8 cellular contexts compared by ENCODE assay signal in genomic region chr5:102865171-102865509, GRCh38.
DNase-seq lines count a peak whose midpoint lies in the region; ATAC-seq, FAIRE-seq and TF ChIP-seq lines count a peak whose summit lies in the region.

No MANE protein-coding gene starts in this region.

- no peak for DNase-seq in GM19239 (ENCODE audit: insufficient read length, low spot score)
- DNase-seq in fibroblast of villous mesenchyme (ENCODE audit: low read depth) = peak; percentile 31
- DNase-seq in renal cortical epithelial cell (ENCODE audit: low read depth) = peak; percentile 32
- no peak for DNase-seq in NCI-H2081 (lab: John Stamatoyannopoulos, UW)
- DNase-seq in Ammon's horn (ENCODE audit: low spot score) = no peak
- no peak for DNase-seq in GM03348 (ENCODE audit: low spot score)

- peak; percentile 79 for FAIRE-seq in GM19239 (lab: Jason Lieb, UNC)

- H3K4me3 ChIP-seq in fibroblast of villous mesenchyme (ENCODE audit: low read depth, low read length) = peak overlapping the region; percentile 71

- ATAC-seq in SK-N-SH treated with all-trans-retinoic acid at 6 μM for 48 hours (peak; percentile 57), HG03039 (IDR thresholded peaks at IDR 0.05; ENCODE audit: unreplicated experiment) (no peak)

- TF ChIP-seq CTCF in fibroblast of villous mesenchyme (IDR thresholded peaks at IDR 0.05; ENCODE audit: insufficient read depth, low read depth, low read length) = no peak

TF ChIP-seq in SK-N-SH treated with all-trans-retinoic acid at 6 μM for 48 hours, 23 proteins besides CTCF, POLR2A, EP300 and RAD21:
- no peak for TF ChIP-seq GLIS3 (CRISPR knock-in tag; IDR thresholded peaks at IDR 0.05)
- TF ChIP-seq PPARA (CRISPR knock-in tag; IDR thresholded peaks at IDR 0.05; ENCODE audit: borderline replicate concordance) = no peak
- TF ChIP-seq ZFP3 (CRISPR knock-in tag; IDR thresholded peaks at IDR 0.05) = no peak
- TF ChIP-seq SNAI2 (CRISPR knock-in tag; IDR thresholded peaks at IDR 0.05) = no peak
- TF ChIP-seq ZNF8 (CRISPR knock-in tag; IDR thresholded peaks at IDR 0.05) = no peak
- no peak for TF ChIP-seq TCF4 (CRISPR knock-in tag; IDR thresholded peaks at IDR 0.05; ENCODE audit: borderline replicate concordance)
- no peak for TF ChIP-seq ZNF70 (CRISPR knock-in tag; IDR thresholded peaks at IDR 0.05)
- TF ChIP-seq CSDC2 (CRISPR knock-in tag; IDR thresholded peaks at IDR 0.05) = no peak
- TF ChIP-seq TOX (CRISPR knock-in tag; IDR thresholded peaks at IDR 0.05; ENCODE audit: borderline replicate concordance) = no peak
- TF ChIP-seq POU6F1 (CRISPR knock-in tag; IDR thresholded peaks at IDR 0.05; ENCODE audit: borderline replicate concordance, low read depth) = no peak
- no peak for TF ChIP-seq ARNTL (CRISPR knock-in tag; IDR thresholded peaks at IDR 0.05; ENCODE audit: borderline replicate concordance, low read depth)
- TF ChIP-seq OSR1 (CRISPR knock-in tag; IDR thresholded peaks at IDR 0.05) = no peak
- TF ChIP-seq ZNF565 (CRISPR knock-in tag; conservative IDR thresholded peaks at IDR 0.05; ENCODE audit: low read depth) = no peak
- no peak for TF ChIP-seq ZFP30 (CRISPR knock-in tag; IDR thresholded peaks at IDR 0.05)
- no peak for TF ChIP-seq ZC3H10 (CRISPR knock-in tag; IDR thresholded peaks at IDR 0.05)
- TF ChIP-seq CSRNP3 (CRISPR knock-in tag; IDR thresholded peaks at IDR 0.05) = no peak
- no peak for TF ChIP-seq PATZ1 (CRISPR knock-in tag; IDR thresholded peaks at IDR 0.05; ENCODE audit: borderline replicate concordance)
- no peak for TF ChIP-seq TSHZ2 (CRISPR knock-in tag; IDR thresholded peaks at IDR 0.05)
- no peak for TF ChIP-seq RARB (CRISPR knock-in tag; IDR thresholded peaks at IDR 0.05)
- no peak for TF ChIP-seq BACH2 (CRISPR knock-in tag; IDR thresholded peaks at IDR 0.05; ENCODE audit: borderline replicate concordance)

Comparison
In these comparisons a context has a peak if more than half of its experiments do, and no peak if none do; other contexts are left out.
1. DNase-seq: peak in fibroblast of villous mesenchyme (single experiment) and renal cortical epithelial cell (single experiment); none in GM19239 (single experiment), NCI-H2081 (0 of 2), Ammon's horn (single experiment) and GM03348 (single experiment).